In genomic region chr17:29590261-29590978, GRCh38 we compare ENCODE assay signal across 2 cellular contexts.
TF ChIP-seq lines count a peak whose summit lies in the region.

No MANE protein-coding gene starts in this region.

TF ChIP-seq in A549, 52 proteins besides CTCF, POLR2A, EP300 and RAD21 (continued from another document):
- TF ChIP-seq ATOH8 (CRISPR knock-in tag; IDR thresholded peaks at IDR 0.05; ENCODE audit: low read depth) (no peak; the same call in 1 of the 2 replicates), ZNF302 (CRISPR knock-in tag; IDR thresholded peaks at IDR 0.05) (0 out of 2 replicates have a peak, but pooled peaks have one; percentile 1), REST (IDR thresholded peaks at IDR 0.05) (no peak), ELK1 (IDR thresholded peaks at IDR 0.05; ENCODE audit: low read depth, low read length) (no peak), CHD2 (IDR thresholded peaks at IDR 0.05; ENCODE audit: low read length, partially characterized antibody) (no peak), EHMT2 (IDR thresholded peaks at IDR 0.05; ENCODE audit: low read depth) (no peak), BCL3 (IDR thresholded peaks at IDR 0.05) (peak; percentile 12; the same call in 1 of the 3 replicates), RARB (CRISPR knock-in tag; IDR thresholded peaks at IDR 0.05) (no peak), MAX (IDR thresholded peaks at IDR 0.05) (peak; percentile 81), E2F6 (IDR thresholded peaks at IDR 0.05; ENCODE audit: borderline replicate concordance, low read depth) (peak; percentile 77), HOXB13 (CRISPR knock-in tag; IDR thresholded peaks at IDR 0.05; ENCODE audit: low read depth) (0 out of 2 replicates have a peak, but pooled peaks have one; percentile 15), HOXB5 (CRISPR knock-in tag; IDR thresholded peaks at IDR 0.05) (0 out of 2 replicates have a peak, but pooled peaks have one; percentile 46), PBX3 (IDR thresholded peaks at IDR 0.05) (no peak)

TF ChIP-seq in neural cell, 6 proteins besides CTCF, POLR2A, EP300 and RAD21 (continued from another document):
- TF ChIP-seq REST (IDR thresholded peaks at IDR 0.05; ENCODE audit: borderline replicate concordance) = no peak
- TF ChIP-seq EZH2 (IDR thresholded peaks at IDR 0.05; ENCODE audit: borderline replicate concordance, insufficient read depth, low read length, poor library complexity, severe bottlenecking) = no peak
